Comparison of ENCODE assay signal across 2 cellular contexts in the genomic region with DNA sequence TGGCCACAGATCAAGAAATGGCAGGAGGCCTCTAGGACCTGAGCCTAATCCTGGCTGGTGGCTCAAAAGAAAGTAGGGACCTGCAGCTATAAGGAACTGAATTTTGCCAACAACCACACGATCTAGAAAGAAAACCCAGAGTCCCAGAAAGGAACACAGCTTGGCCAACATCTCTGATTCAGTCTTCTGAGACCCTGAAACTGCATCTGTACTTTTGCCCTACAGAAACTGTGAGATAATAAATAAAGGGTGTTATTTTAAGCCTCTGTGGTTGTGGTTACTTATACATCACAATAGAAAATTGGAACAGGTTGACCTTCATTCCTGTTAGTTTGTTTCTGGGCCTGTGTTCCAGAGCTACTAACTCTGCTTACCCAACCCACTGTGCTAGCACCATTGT.
TF ChIP-seq lines count a peak whose summit lies in the region.

No MANE protein-coding gene starts in this region.

TF ChIP-seq in GM23338, 12 proteins besides CTCF, POLR2A, EP300 and RAD21 (continues in another document):
- TF ChIP-seq, protein P1, sequence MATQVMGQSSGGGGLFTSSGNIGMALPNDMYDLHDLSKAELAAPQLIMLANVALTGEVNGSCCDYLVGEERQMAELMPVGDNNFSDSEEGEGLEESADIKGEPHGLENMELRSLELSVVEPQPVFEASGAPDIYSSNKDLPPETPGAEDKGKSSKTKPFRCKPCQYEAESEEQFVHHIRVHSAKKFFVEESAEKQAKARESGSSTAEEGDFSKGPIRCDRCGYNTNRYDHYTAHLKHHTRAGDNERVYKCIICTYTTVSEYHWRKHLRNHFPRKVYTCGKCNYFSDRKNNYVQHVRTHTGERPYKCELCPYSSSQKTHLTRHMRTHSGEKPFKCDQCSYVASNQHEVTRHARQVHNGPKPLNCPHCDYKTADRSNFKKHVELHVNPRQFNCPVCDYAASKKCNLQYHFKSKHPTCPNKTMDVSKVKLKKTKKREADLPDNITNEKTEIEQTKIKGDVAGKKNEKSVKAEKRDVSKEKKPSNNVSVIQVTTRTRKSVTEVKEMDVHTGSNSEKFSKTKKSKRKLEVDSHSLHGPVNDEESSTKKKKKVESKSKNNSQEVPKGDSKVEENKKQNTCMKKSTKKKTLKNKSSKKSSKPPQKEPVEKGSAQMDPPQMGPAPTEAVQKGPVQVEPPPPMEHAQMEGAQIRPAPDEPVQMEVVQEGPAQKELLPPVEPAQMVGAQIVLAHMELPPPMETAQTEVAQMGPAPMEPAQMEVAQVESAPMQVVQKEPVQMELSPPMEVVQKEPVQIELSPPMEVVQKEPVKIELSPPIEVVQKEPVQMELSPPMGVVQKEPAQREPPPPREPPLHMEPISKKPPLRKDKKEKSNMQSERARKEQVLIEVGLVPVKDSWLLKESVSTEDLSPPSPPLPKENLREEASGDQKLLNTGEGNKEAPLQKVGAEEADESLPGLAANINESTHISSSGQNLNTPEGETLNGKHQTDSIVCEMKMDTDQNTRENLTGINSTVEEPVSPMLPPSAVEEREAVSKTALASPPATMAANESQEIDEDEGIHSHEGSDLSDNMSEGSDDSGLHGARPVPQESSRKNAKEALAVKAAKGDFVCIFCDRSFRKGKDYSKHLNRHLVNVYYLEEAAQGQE (IDR thresholded peaks at IDR 0.05; ENCODE audit: unreplicated experiment), result no peak
- TF ChIP-seq ZNF114 (CRISPR knock-in tag; IDR thresholded peaks at IDR 0.05), result no peak
- no peak for TF ChIP-seq STAT1 (IDR thresholded peaks at IDR 0.05; ENCODE audit: unreplicated experiment)
- no peak for TF ChIP-seq JUNB (IDR thresholded peaks at IDR 0.05; ENCODE audit: unreplicated experiment)
- TF ChIP-seq EZH2phosphoT487 (IDR thresholded peaks at IDR 0.05; ENCODE audit: unreplicated experiment), result no peak
- no peak for TF ChIP-seq POLR2AphosphoS5 (IDR thresholded peaks at IDR 0.05; ENCODE audit: low read depth)
- TF ChIP-seq, protein P2, sequence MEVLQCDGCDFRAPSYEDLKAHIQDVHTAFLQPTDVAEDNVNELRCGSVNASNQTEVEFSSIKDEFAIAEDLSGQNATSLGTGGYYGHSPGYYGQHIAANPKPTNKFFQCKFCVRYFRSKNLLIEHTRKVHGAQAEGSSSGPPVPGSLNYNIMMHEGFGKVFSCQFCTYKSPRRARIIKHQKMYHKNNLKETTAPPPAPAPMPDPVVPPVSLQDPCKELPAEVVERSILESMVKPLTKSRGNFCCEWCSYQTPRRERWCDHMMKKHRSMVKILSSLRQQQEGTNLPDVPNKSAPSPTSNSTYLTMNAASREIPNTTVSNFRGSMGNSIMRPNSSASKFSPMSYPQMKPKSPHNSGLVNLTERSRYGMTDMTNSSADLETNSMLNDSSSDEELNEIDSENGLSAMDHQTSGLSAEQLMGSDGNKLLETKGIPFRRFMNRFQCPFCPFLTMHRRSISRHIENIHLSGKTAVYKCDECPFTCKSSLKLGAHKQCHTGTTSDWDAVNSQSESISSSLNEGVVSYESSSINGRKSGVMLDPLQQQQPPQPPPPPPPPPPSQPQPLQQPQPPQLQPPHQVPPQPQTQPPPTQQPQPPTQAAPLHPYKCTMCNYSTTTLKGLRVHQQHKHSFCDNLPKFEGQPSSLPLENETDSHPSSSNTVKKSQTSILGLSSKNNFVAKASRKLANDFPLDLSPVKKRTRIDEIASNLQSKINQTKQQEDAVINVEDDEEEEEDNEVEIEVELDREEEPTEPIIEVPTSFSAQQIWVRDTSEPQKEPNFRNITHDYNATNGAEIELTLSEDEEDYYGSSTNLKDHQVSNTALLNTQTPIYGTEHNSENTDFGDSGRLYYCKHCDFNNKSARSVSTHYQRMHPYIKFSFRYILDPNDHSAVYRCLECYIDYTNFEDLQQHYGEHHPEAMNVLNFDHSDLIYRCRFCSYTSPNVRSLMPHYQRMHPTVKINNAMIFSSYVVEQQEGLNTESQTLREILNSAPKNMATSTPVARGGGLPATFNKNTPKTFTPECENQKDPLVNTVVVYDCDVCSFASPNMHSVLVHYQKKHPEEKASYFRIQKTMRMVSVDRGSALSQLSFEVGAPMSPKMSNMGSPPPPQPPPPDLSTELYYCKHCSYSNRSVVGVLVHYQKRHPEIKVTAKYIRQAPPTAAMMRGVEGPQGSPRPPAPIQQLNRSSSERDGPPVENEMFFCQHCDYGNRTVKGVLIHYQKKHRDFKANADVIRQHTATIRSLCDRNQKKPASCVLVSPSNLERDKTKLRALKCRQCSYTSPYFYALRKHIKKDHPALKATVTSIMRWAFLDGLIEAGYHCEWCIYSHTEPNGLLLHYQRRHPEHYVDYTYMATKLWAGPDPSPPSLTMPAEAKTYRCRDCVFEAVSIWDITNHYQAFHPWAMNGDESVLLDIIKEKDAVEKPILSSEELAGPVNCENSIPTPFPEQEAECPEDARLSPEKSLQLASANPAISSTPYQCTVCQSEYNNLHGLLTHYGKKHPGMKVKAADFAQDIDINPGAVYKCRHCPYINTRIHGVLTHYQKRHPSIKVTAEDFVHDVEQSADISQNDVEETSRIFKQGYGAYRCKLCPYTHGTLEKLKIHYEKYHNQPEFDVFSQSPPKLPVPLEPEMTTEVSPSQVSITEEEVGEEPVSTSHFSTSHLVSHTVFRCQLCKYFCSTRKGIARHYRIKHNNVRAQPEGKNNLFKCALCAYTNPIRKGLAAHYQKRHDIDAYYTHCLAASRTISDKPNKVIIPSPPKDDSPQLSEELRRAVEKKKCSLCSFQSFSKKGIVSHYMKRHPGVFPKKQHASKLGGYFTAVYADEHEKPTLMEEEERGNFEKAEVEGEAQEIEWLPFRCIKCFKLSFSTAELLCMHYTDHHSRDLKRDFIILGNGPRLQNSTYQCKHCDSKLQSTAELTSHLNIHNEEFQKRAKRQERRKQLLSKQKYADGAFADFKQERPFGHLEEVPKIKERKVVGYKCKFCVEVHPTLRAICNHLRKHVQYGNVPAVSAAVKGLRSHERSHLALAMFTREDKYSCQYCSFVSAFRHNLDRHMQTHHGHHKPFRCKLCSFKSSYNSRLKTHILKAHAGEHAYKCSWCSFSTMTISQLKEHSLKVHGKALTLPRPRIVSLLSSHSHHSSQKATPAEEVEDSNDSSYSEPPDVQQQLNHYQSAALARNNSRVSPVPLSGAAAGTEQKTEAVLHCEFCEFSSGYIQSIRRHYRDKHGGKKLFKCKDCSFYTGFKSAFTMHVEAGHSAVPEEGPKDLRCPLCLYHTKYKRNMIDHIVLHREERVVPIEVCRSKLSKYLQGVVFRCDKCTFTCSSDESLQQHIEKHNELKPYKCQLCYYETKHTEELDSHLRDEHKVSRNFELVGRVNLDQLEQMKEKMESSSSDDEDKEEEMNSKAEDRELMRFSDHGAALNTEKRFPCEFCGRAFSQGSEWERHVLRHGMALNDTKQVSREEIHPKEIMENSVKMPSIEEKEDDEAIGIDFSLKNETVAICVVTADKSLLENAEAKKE (CRISPR knock-in tag; IDR thresholded peaks at IDR 0.05), result no peak
- TF ChIP-seq CREB1 (CRISPR knock-in tag; IDR thresholded peaks at IDR 0.05; ENCODE audit: low read depth), result no peak
- no peak for TF ChIP-seq EZH2 (IDR thresholded peaks at IDR 0.05; ENCODE audit: low read depth, unreplicated experiment)
- no peak for TF ChIP-seq NANOG (IDR thresholded peaks at IDR 0.05; ENCODE audit: borderline replicate concordance)

TF ChIP-seq in GM12878, 131 proteins besides CTCF, POLR2A, EP300 and RAD21:
- TF ChIP-seq, protein P3, sequence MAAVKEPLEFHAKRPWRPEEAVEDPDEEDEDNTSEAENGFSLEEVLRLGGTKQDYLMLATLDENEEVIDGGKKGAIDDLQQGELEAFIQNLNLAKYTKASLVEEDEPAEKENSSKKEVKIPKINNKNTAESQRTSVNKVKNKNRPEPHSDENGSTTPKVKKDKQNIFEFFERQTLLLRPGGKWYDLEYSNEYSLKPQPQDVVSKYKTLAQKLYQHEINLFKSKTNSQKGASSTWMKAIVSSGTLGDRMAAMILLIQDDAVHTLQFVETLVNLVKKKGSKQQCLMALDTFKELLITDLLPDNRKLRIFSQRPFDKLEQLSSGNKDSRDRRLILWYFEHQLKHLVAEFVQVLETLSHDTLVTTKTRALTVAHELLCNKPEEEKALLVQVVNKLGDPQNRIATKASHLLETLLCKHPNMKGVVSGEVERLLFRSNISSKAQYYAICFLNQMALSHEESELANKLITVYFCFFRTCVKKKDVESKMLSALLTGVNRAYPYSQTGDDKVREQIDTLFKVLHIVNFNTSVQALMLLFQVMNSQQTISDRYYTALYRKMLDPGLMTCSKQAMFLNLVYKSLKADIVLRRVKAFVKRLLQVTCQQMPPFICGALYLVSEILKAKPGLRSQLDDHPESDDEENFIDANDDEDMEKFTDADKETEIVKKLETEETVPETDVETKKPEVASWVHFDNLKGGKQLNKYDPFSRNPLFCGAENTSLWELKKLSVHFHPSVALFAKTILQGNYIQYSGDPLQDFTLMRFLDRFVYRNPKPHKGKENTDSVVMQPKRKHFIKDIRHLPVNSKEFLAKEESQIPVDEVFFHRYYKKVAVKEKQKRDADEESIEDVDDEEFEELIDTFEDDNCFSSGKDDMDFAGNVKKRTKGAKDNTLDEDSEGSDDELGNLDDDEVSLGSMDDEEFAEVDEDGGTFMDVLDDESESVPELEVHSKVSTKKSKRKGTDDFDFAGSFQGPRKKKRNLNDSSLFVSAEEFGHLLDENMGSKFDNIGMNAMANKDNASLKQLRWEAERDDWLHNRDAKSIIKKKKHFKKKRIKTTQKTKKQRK (IDR thresholded peaks at IDR 0.05; ENCODE audit: low read depth, low read length), result no peak
- no peak for TF ChIP-seq IKZF2 (IDR thresholded peaks at IDR 0.05)
- no peak for TF ChIP-seq RCOR1 (conservative IDR thresholded peaks at IDR 0.05; ENCODE audit: low read depth, low read length)
- TF ChIP-seq, protein P4, sequence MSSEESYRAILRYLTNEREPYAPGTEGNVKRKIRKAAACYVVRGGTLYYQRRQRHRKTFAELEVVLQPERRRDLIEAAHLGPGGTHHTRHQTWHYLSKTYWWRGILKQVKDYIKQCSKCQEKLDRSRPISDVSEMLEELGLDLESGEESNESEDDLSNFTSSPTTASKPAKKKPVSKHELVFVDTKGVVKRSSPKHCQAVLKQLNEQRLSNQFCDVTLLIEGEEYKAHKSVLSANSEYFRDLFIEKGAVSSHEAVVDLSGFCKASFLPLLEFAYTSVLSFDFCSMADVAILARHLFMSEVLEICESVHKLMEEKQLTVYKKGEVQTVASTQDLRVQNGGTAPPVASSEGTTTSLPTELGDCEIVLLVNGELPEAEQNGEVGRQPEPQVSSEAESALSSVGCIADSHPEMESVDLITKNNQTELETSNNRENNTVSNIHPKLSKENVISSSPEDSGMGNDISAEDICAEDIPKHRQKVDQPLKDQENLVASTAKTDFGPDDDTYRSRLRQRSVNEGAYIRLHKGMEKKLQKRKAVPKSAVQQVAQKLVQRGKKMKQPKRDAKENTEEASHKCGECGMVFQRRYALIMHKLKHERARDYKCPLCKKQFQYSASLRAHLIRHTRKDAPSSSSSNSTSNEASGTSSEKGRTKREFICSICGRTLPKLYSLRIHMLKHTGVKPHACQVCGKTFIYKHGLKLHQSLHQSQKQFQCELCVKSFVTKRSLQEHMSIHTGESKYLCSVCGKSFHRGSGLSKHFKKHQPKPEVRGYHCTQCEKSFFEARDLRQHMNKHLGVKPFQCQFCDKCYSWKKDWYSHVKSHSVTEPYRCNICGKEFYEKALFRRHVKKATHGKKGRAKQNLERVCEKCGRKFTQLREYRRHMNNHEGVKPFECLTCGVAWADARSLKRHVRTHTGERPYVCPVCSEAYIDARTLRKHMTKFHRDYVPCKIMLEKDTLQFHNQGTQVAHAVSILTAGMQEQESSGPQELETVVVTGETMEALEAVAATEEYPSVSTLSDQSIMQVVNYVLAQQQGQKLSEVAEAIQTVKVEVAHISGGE (CRISPR knock-in tag; IDR thresholded peaks at IDR 0.05), result no peak
- TF ChIP-seq, protein P5, sequence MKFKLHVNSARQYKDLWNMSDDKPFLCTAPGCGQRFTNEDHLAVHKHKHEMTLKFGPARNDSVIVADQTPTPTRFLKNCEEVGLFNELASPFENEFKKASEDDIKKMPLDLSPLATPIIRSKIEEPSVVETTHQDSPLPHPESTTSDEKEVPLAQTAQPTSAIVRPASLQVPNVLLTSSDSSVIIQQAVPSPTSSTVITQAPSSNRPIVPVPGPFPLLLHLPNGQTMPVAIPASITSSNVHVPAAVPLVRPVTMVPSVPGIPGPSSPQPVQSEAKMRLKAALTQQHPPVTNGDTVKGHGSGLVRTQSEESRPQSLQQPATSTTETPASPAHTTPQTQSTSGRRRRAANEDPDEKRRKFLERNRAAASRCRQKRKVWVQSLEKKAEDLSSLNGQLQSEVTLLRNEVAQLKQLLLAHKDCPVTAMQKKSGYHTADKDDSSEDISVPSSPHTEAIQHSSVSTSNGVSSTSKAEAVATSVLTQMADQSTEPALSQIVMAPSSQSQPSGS (IDR thresholded peaks at IDR 0.05; ENCODE audit: low read length), result no peak
- TF ChIP-seq JUND (IDR thresholded peaks at IDR 0.05; ENCODE audit: low read depth, low read length), result no peak
- peak; percentile 45 for TF ChIP-seq RUNX3 (IDR thresholded peaks at IDR 0.05; ENCODE audit: low read length)
- TF ChIP-seq, protein P6, sequence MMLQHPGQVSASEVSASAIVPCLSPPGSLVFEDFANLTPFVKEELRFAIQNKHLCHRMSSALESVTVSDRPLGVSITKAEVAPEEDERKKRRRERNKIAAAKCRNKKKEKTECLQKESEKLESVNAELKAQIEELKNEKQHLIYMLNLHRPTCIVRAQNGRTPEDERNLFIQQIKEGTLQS (IDR thresholded peaks at IDR 0.05; ENCODE audit: borderline replicate concordance, extremely low read depth, low read depth, low read length), result no peak
